In the genomic region with DNA sequence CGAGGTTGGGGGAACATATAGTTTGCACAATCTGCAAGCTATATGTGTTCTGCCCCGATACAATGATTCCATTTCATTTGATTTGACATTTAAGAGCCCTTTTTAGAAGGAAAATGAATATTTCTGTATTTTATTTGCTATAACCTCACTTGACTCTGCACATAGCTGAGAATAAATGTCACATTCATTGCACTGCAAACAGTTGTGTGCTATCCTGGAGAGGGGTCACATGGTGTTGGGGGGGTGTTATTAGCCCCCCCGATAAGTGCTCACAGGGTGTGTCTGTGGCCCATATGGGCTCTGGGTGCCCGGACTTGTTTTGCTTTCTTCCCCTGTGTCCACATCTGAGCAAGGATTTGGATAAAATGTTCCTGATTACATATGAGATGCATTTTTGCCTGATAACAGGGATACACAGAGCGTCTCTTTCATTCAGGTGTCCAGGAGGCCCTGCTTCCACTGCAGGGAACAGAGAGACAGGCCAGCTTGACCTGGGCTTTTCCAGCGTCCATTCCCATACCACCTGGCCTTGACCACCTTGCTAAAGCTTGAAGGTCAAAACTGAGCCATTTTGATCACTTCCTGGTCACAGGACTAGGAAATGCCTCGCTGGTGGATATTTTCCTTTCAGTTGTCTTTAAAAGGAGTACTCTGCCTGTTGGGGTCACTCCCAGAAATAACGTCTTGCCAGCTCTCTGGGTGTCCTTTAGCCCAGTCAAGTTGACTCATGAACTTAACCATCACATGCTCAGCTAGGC, we compare ENCODE assay signal across 17 cellular contexts. TPM values are rescaled to one million over a fixed set of nuclear protein-coding genes. Genes with fewer than 3 reads are reported as not detected.
DNase-seq lines count a peak whose midpoint lies in the region; ATAC-seq, FAIRE-seq and TF ChIP-seq lines count a peak whose summit lies in the region.
"Had no signal": no experiment of that assay in that cellular context is flagged by ENCODE, and none has a peak within 500 bp of the region (broad histone marks: within the 10 kb centered on the region; RNA-seq: fewer than 3 reads in every experiment).

No MANE protein-coding gene starts in this region.

- 0 out of 2 replicates have a peak overlapping the region, but pooled peaks have one; percentile 72 for H2BK15ac ChIP-seq in H1 (ENCODE audit: low read length)

- no peak overlapping the region for H3K27ac ChIP-seq in H1 (ENCODE audit: low read depth, low read length)
- H3K27ac ChIP-seq in neural progenitor cell: no peak overlapping the region
- no peak overlapping the region for H3K27ac ChIP-seq in upper lobe of right lung
- H3K27ac ChIP-seq: KMS-11 had no signal

- no peak overlapping the region for H2BK120ac ChIP-seq in H1 (replicated peaks; ENCODE audit: low read depth, low read length)

- H3K9ac ChIP-seq in H1 (replicated peaks in 1 of 4; ENCODE audit: extremely low read depth in 1 of 4, low read depth in 3 of 4, low read length in 3 of 4): no peak overlapping the region
- H3K9ac ChIP-seq in neural progenitor cell: no peak overlapping the region
- H3K9ac ChIP-seq: KMS-11 had no signal

- no peak overlapping the region; the same call in 1 of the 2 replicates for H3K18ac ChIP-seq in H1 (ENCODE audit: extremely low read depth, low read length)

- H3K36me3 ChIP-seq in H1 (ENCODE audit: control insufficient read depth in 2 of 4, insufficient read depth in 4 of 4, low read length in 3 of 4) (no peaks in the 10 kb centered on the region), neural progenitor cell (no peaks in the 10 kb centered on the region), upper lobe of right lung (no peaks in the 10 kb centered on the region)

- no peak overlapping the region for H2AK5ac ChIP-seq in H1 (ENCODE audit: low read depth, low read length)

- H3K79me1 ChIP-seq in H1 (ENCODE audit: low read depth, low read length): no peaks in the 10 kb centered on the region

- DNase-seq in MV-4-11 (lab: John Stamatoyannopoulos, UW): peak; percentile 7
- no peak for DNase-seq in H1 (ENCODE audit: low read depth in 1 of 2, low spot score in 2 of 2)
- no peak for DNase-seq in neural progenitor cell (ENCODE audit: low spot score)
- no peak for DNase-seq in upper lobe of right lung
- DNase-seq in MCF 10A (ENCODE audit: unreplicated experiment): no peak
- DNase-seq: CD8-positive, alpha-beta T cell; DMS79; NCI-H1092; NCI-H146; NCI-H2081 treated with DMSO at 0.1 percent for 48 hours; NCI-H524 had no signal

- BruUV-seq in MCF 10A (replicated peaks; lab: Mats Ljungman, UMichigan): no TSS peak

- H4K8ac ChIP-seq in H1 (ENCODE audit: extremely low read depth, insufficient read depth, low read length): no peak overlapping the region

- H2BK5ac ChIP-seq in H1 (ENCODE audit: low read depth, low read length): no peak overlapping the region

- TF ChIP-seq CTCF in H1 (IDR thresholded peaks at IDR 0.05; ENCODE audit: control extremely low read depth in 1 of 3, insufficient read depth in 1 of 3, low read depth in 1 of 3, low read length in 3 of 3) (no peak), neural progenitor cell (IDR thresholded peaks at IDR 0.05) (no peak), upper lobe of right lung (IDR thresholded peaks at IDR 0.05) (no peak), MCF 10A (IDR thresholded peaks at IDR 0.05; ENCODE audit: unreplicated experiment) (no peak)

- H2AFZ ChIP-seq in H1 (ENCODE audit: low read length): no peak overlapping the region
- no peak overlapping the region for H2AFZ ChIP-seq in neural progenitor cell (replicated peaks)

- POLR2A ChIA-PET in H1 (lab: Charles Lee; ENCODE audit: partially characterized antibody): interaction anchor here (0.6 to 2.5 kb wide), 3 partner anchors 10 to 695 kb away, joined by 3 to 8 read pairs (median 3); partner anchors contain the start of gene ID2
- POLR2A ChIA-PET in MCF 10A (lab: Yijun Ruan, JAX): interaction anchor here (0.6 kb wide), 2 partner anchors 12 to 490 kb away, joined by 3 to 4 read pairs; no protein-coding TSS in a partner anchor

- H3K4ac ChIP-seq in H1 (replicated peaks; ENCODE audit: insufficient read length, low read depth, low read length): no peak overlapping the region

- TF ChIP-seq RAD21 in H1 (IDR thresholded peaks at IDR 0.05 in 1 of 2, conservative IDR thresholded peaks at IDR 0.05 in 1 of 2; ENCODE audit: low read depth in 2 of 2, low read length in 2 of 2): no peak

- WGBS in H1 (ENCODE audit: extremely low coverage in 1 of 2, insufficient coverage in 1 of 2, insufficient read length in 1 of 2, insufficient replicate concordance in 2 of 2, low coverage in 1 of 2, low lambda C conversion rate in 2 of 2, missing lambda C conversion rate in 1 of 2), 2 experiments: 90% methylated on average over 8 of the region's 8 CpGs; no CpG with 5 or more reads in 1 of the 2 experiments

- no peak overlapping the region; the same call in 1 of the 2 replicates for H2BK12ac ChIP-seq in H1 (ENCODE audit: low read depth, low read length)

- H3K27me3 ChIP-seq in H1 (replicated peaks in 1 of 4; ENCODE audit: control insufficient read depth in 3 of 4, extremely low read depth in 1 of 4, insufficient read depth in 3 of 4, low read length in 3 of 4) (peaks cover 1 to 7% (median 4%) of the 10 kb centered on the region in 4 experiments; a peak in 4 of 7 replicates), neural progenitor cell (no peaks in the 10 kb centered on the region), upper lobe of right lung (no peaks in the 10 kb centered on the region)

- H3K23me2 ChIP-seq in H1 (ENCODE audit: low read depth, low read length): no peaks in the 10 kb centered on the region

- no peak overlapping the region for H3K56ac ChIP-seq in H1 (replicated peaks; ENCODE audit: insufficient read length, low read depth, low read length)

- H3K4me3 Mint-ChIP-seq in neural progenitor cell (no peak overlapping the region), MCF 10A (ENCODE audit: unreplicated experiment) (no peak overlapping the region)
- H3K4me3 Mint-ChIP-seq: CD8-positive, alpha-beta T cell had no signal

- peaks cover 71% of the 10 kb centered on the region for H3K4me1 Mint-ChIP-seq in neural progenitor cell
- no peaks in the 10 kb centered on the region for H3K4me1 Mint-ChIP-seq in MCF 10A (ENCODE audit: insufficient read depth, unreplicated experiment)

- ATAC-seq in upper lobe of right lung (peak; percentile 40), GM19035 (IDR thresholded peaks at IDR 0.05; ENCODE audit: unreplicated experiment) (no peak), GM21515 (IDR thresholded peaks at IDR 0.05; ENCODE audit: unreplicated experiment) (no peak)
- ATAC-seq: CD8-positive, alpha-beta T cell; HCT116; Panc1 had no signal

- intact Hi-C loops in upper lobe of right lung (cut with DNase I) (no loop called here), MCF 10A (cut with micrococcal nuclease) (no loop called here)

- H3K36me3 Mint-ChIP-seq in neural progenitor cell: peaks cover 7% of the 10 kb centered on the region
- no peaks in the 10 kb centered on the region for H3K36me3 Mint-ChIP-seq in MCF 10A (ENCODE audit: insufficient read depth, unreplicated experiment)
- H3K36me3 Mint-ChIP-seq: CD8-positive, alpha-beta T cell had no signal

- H4K5ac ChIP-seq in H1 (ENCODE audit: insufficient read length, low read depth, low read length): no peak overlapping the region

- peaks cover 10% of the 10 kb centered on the region for H3K9me3 Mint-ChIP-seq in neural progenitor cell
- no peaks in the 10 kb centered on the region for H3K9me3 Mint-ChIP-seq in MCF 10A (ENCODE audit: unreplicated experiment)
- H3K9me3 Mint-ChIP-seq: CD8-positive, alpha-beta T cell had no signal

- FAIRE-seq in H1 (lab: Jason Lieb, UNC): no peak
- FAIRE-seq: D721Med had no signal

- no peak for TF ChIP-seq POLR2A in H1 (IDR thresholded peaks at IDR 0.05; ENCODE audit: control extremely low read depth in 1 of 2, low read depth in 2 of 2, low read length in 2 of 2)

- peaks cover 21% of the 10 kb centered on the region for H3K27me3 Mint-ChIP-seq in neural progenitor cell (ENCODE audit: insufficient read depth, low read depth)
- H3K27me3 Mint-ChIP-seq in MCF 10A (ENCODE audit: insufficient read depth, unreplicated experiment): no peaks in the 10 kb centered on the region

- H3F3A ChIP-seq in neural progenitor cell (ENCODE audit: low read depth): peaks cover 41% of the 10 kb centered on the region

- H3K79me2 ChIP-seq in H1 (ENCODE audit: control insufficient read depth in 1 of 2, insufficient read depth in 2 of 2, low read length in 2 of 2) (no peaks in the 10 kb centered on the region), neural progenitor cell (ENCODE audit: low read depth) (no peaks in the 10 kb centered on the region)

- H3K4me1 ChIP-seq in H1 (replicated peaks in 1 of 4; ENCODE audit: control insufficient read depth in 3 of 4, insufficient read depth in 4 of 4, low read length in 3 of 4) (peaks cover 4 to 25% (median 11%) of the 10 kb centered on the region in 4 experiments), neural progenitor cell (peaks cover 40% of the 10 kb centered on the region), upper lobe of right lung (peaks cover 9% of the 10 kb centered on the region)

- no peak overlapping the region for H3K14ac ChIP-seq in H1 (ENCODE audit: insufficient read length)

- no peak overlapping the region for H3K23ac ChIP-seq in H1 (ENCODE audit: insufficient read length)

- peak overlapping the region; percentile 41 for H4K91ac ChIP-seq in H1 (replicated peaks; ENCODE audit: insufficient read length, low read length)

- H2BK20ac ChIP-seq in H1 (ENCODE audit: low read length): no peak overlapping the region

- H3K4me3 ChIP-seq in H1 (ENCODE audit: extremely low read depth in 1 of 4, insufficient read depth in 2 of 4, low read depth in 3 of 4, low read length in 4 of 4) (no peak overlapping the region), neural progenitor cell (no peak overlapping the region), upper lobe of right lung (no peak overlapping the region)

- H4K20me1 ChIP-seq in H1 (replicated peaks in 1 of 2; ENCODE audit: control insufficient read depth in 1 of 2, insufficient read depth in 2 of 2, low read length in 2 of 2) (no peaks in the 10 kb centered on the region), neural progenitor cell (ENCODE audit: low read depth) (no peaks in the 10 kb centered on the region)

- CTCF ChIA-PET in H1 (lab: Charles Lee; ENCODE audit: partially characterized antibody) (interaction anchor here (0.9 to 1.9 kb wide), 6 partner anchors 10 to 110 kb away, joined by 3 to 6 read pairs (median 3); no protein-coding TSS in a partner anchor), MCF 10A (lab: Yijun Ruan, JAX) (interaction anchor here (0.6 to 0.9 kb wide), 2 partner anchors 18 to 873 kb away, joined by 3 read pairs; no protein-coding TSS in a partner anchor)

- H3K9me3 ChIP-seq in H1 (ENCODE audit: insufficient read depth in 2 of 2, low read depth in 1 of 2, low read length in 1 of 2): peaks cover 3 to 13% of the 10 kb centered on the region in 2 experiments; a peak in 2 of 4 replicates
- H3K9me3 ChIP-seq in neural progenitor cell (ENCODE audit: low read depth): no peaks in the 10 kb centered on the region
- no peaks in the 10 kb centered on the region for H3K9me3 ChIP-seq in upper lobe of right lung

- H3K27ac Mint-ChIP-seq in neural progenitor cell: peak overlapping the region; percentile 98
- no peak overlapping the region for H3K27ac Mint-ChIP-seq in MCF 10A (ENCODE audit: low read depth, unreplicated experiment)
- H3K27ac Mint-ChIP-seq: CD8-positive, alpha-beta T cell had no signal

- no peak overlapping the region for H3K4me2 ChIP-seq in H1 (ENCODE audit: insufficient read depth in 1 of 2, low read depth in 2 of 2, low read length in 2 of 2)
- peak overlapping the region; percentile 8 for H3K4me2 ChIP-seq in neural progenitor cell
- H3K4me2 ChIP-seq: KMS-11 had no signal

- TF ChIP-seq EP300 in H1 (IDR thresholded peaks at IDR 0.05; ENCODE audit: borderline replicate concordance in 1 of 2, low read depth in 2 of 2, low read length in 2 of 2): no peak

RNA-seq across cellular contexts. Expression of gene ID2, which starts 38.4 kb away (rescaled TPM):
- 36.7 and 37.1 TPM in 2 replicates for total RNA-seq in H1 (2021; fragmentation: NEBNext Ultra II Directional; extraction: Animal tissue kit (Norgen Biotek cat#: 25700))
- 163 and 214 TPM in 2 replicates for polyA plus RNA-seq in H1 (2011; rRNA removed)
- 163 TPM for polyA plus RNA-seq in H1 (2011; cell fraction: cytosol; rRNA removed)
- polyA plus RNA-seq in H1 (2011; cell fraction: nucleus; rRNA removed): 221 TPM
- 58.1 to 89.9 TPM (median 65.4 TPM) in 4 replicates for polyA plus RNA-seq in H1 (2012, experiment 1 of 2)
- polyA plus RNA-seq in H1 (2012, experiment 2 of 2): 43.9 TPM
- 21.4 TPM for polyA plus RNA-seq in H1 (2013, experiment 1 of 2)
- 22.4 TPM for polyA plus RNA-seq in H1 (2013, experiment 2 of 2)
- polyA minus RNA-seq in H1 (2011; rRNA and poly(A)+ RNA removed): 89.2 and 91.6 TPM in 2 replicates
- polyA minus RNA-seq in H1 (2011; cell fraction: cytosol; rRNA and poly(A)+ RNA removed): 52.3 TPM
- 89.9 TPM for polyA minus RNA-seq in H1 (2011; cell fraction: nucleus; rRNA and poly(A)+ RNA removed)
- total RNA-seq in neural progenitor cell (ENCODE audit: low replicate concordance): 140 and 224 TPM in 2 replicates
- 99.5 TPM for total RNA-seq in upper lobe of right lung
- 0.54 and 2.0 TPM in 2 replicates for total RNA-seq in MCF 10A (2022)

Comparison
In these comparisons a context has a peak if more than half of its experiments do, and no peak if none do; other contexts are left out.
1. RNA of gene ID2, which starts 38.4 kb away (total RNA-seq): 140 to 224 TPM in neural progenitor cell, 99.5 TPM in upper lobe of right lung (single experiment) and 36.7 to 37.1 TPM in H1; 0.54 to 2.0 TPM in MCF 10A; every median in the first group is over 10 times any median in the second.